ENCODE assay signal across 20 cellular contexts in genomic region chr6:155366325-155366724, GRCh38.
"Had no signal": no experiment of that assay in that cellular context is flagged by ENCODE, and none has a peak within 500 bp of the region (broad histone marks: within the 10 kb centered on the region; RNA-seq: fewer than 3 reads in every experiment).

No MANE protein-coding gene starts in this region.

- H3K27ac Mint-ChIP-seq: naive thymus-derived CD8-positive, alpha-beta T cell; progenitor cell of endocrine pancreas had no signal

- H3K36me3 ChIP-seq: ovary, stomach, thoracic aorta, transverse colon had no signal

- H3K9me3 Mint-ChIP-seq: naive thymus-derived CD8-positive, alpha-beta T cell had no signal

- H3K4me1 ChIP-seq: stomach, transverse colon had no signal

- H3K27ac ChIP-seq: coronary artery, hepatocyte, ovary, stomach, thoracic aorta, transverse colon had no signal

- H3K4me3 ChIP-seq: coronary artery, hepatocyte, mucosa of descending colon, ovary, stomach, thoracic aorta, transverse colon had no signal

- H3K79me2 ChIP-seq: hepatocyte had no signal

- H3K9me3 ChIP-seq: mucosa of descending colon, ovary, stomach, thoracic aorta, transverse colon had no signal

- H3K36me3 Mint-ChIP-seq: naive thymus-derived CD8-positive, alpha-beta T cell had no signal

- ATAC-seq: left lobe of liver; mucosa of descending colon; naive thymus-derived CD8-positive, alpha-beta T cell; right cardiac atrium had no signal

- H3K4me2 ChIP-seq: hepatocyte had no signal

- H3K4me3 Mint-ChIP-seq: naive thymus-derived CD8-positive, alpha-beta T cell had no signal

- DNase-seq: effector CD8-positive, alpha-beta T cell; foreskin melanocyte; head of caudate nucleus; islet precursor cell; mucosa of descending colon; naive thymus-derived CD8-positive, alpha-beta T cell; nucleus accumbens; ovary; right cardiac atrium; small intestine; stimulated activated CD4-positive, alpha-beta T cell treated with anti-CD3 and anti-CD28 coated beads, Interleukin-12 subunit alpha, Interleukin-12 subunit beta, amount 100 ng/mL, for 4 hours; stimulated activated naive CD4-positive, alpha-beta T cell; stomach; substantia nigra; transverse colon had no signal

- H3K27me3 ChIP-seq: hepatocyte, ovary, stomach, transverse colon had no signal

- H2AFZ ChIP-seq: hepatocyte had no signal

- FAIRE-seq: small intestine had no signal
